In the genomic region with DNA sequence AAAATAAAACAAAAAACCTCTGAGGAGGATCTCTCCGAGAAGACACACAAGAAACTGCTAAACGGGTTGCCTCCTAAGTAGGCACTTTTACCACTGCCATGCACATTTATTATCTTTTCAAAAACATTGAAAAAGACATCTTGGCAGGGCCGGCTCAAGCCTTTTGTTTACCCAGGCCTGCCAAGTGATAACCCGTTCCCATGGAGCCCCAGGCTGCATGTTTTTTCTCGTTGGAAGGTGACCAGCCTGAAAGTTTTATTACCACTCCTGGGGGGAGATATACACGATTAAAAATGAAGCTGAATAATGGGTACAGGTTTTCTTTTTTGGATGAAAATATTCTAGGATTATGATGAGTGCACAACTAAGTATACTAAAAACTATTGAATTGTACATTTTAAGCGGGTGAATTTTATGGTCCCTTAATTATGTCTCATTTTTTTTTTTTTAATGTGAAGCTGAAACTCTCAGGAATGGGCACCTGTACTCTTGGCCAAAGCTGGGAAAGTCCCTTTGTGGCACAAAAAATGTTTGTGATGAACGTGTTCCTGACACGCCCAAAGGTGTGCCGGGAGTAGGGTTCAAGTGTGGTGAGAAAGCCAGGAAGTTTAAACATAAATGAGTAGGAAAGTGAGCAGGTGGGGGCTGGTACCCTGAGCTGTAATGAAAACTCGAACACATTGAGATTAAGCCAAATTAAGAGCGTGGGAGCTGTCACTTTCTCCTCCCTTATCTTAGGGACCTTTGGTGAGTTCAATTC, we compare ENCODE assay signal across 17 cellular contexts. TPM values are rescaled to one million over a fixed set of nuclear protein-coding genes. Genes with fewer than 3 reads are reported as not detected.
DNase-seq lines count a peak whose midpoint lies in the region; ATAC-seq and TF ChIP-seq lines count a peak whose summit lies in the region.
"Had no signal": no experiment of that assay in that cellular context is flagged by ENCODE, and none has a peak within 500 bp of the region (broad histone marks: within the 10 kb centered on the region; RNA-seq: fewer than 3 reads in every experiment).

No MANE protein-coding gene starts in this region.

- H3K27ac Mint-ChIP-seq in Calu3 (ENCODE audit: unreplicated experiment) (peak overlapping the region; percentile 55), neural crest cell (ENCODE audit: unreplicated experiment) (no peak overlapping the region)

- H3K4me1 ChIP-seq in body of pancreas: peaks cover 7% of the 10 kb centered on the region

- H3K27me3 Mint-ChIP-seq in Calu3 (ENCODE audit: unreplicated experiment) (no peaks in the 10 kb centered on the region), neural crest cell (ENCODE audit: low read depth) (peaks cover 30% of the 10 kb centered on the region)

- peaks cover 25% of the 10 kb centered on the region for H3K4me1 Mint-ChIP-seq in Calu3 (ENCODE audit: low read depth, unreplicated experiment)
- H3K4me1 Mint-ChIP-seq in neural crest cell: peaks cover 4% of the 10 kb centered on the region

- DNase-seq in Calu3: peak; percentile 54
- DNase-seq in HuH-7 (ENCODE audit: low spot score): peak; percentile 6
- DNase-seq in body of pancreas: peak; percentile 56 to 71 (median 60)
- DNase-seq in neural crest cell (ENCODE audit: low read depth, low spot score): no peak
- no peak for DNase-seq in hypothalamus (lab: John Stamatoyannopoulos, UW)
- DNase-seq in cardiac septum (ENCODE audit: low spot score): no peak
- DNase-seq in dorsolateral prefrontal cortex: no peak
- DNase-seq: activated CD4-positive, CD25-positive, alpha-beta regulatory T cell treated with anti-CD3 and anti-CD28 coated beads, Interleukin-2, amount 50 U/mL, for 72 hours; activated CD8-positive, alpha-beta memory T cell treated with anti-CD3 and anti-CD28 coated beads for 24 hours; activated naive CD4-positive, alpha-beta T cell treated with Interleukin-2 at 50 U/mL for 16 hours; activated T-cell treated with anti-CD3 and anti-CD28 coated beads, Interleukin-2, amount 50 U/mL, for 4 hours; GM23248; heart right ventricle; NCI-H526 treated with DMSO at 0.1 percent for 48 hours; posterior cingulate gyrus; SHP77 treated with DMSO at 0.1 percent for 48 hours had no signal

- TF ChIP-seq CTCF in Calu3 (IDR thresholded peaks at IDR 0.05; ENCODE audit: unreplicated experiment) (no peak), body of pancreas (IDR thresholded peaks at IDR 0.05) (no peak), neural crest cell (conservative IDR thresholded peaks at IDR 0.05) (no peak), dorsolateral prefrontal cortex (IDR thresholded peaks at IDR 0.05 in 54 of 56, conservative IDR thresholded peaks at IDR 0.05 in 2 of 56; ENCODE audit: low read depth in 1 of 56, partially characterized antibody in 56 of 56) (no peak)

- 7 to 12% methylated on average over 12 of the region's 12 CpGs for WGBS in body of pancreas, 2 donors

- TF ChIP-seq POLR2A in body of pancreas (IDR thresholded peaks at IDR 0.05): no peak

- ATAC-seq in body of pancreas: peak; percentile 77
- ATAC-seq: activated T-cell treated with anti-CD3 and anti-CD28 coated beads, Interleukin-2, amount 50 U/mL, for 4 hours had no signal

- peak overlapping the region; percentile 15 for H3K4me3 Mint-ChIP-seq in Calu3 (ENCODE audit: low read depth, unreplicated experiment)
- H3K4me3 Mint-ChIP-seq in neural crest cell: peak overlapping the region; percentile 34
- H3K4me3 Mint-ChIP-seq: activated T-cell treated with anti-CD3 and anti-CD28 coated beads, Interleukin-2, amount 50 U/mL, for 4 hours had no signal

- intact Hi-C loops in Calu3 (cut with micrococcal nuclease; ENCODE audit: unreplicated experiment) (loop anchor here (5.0 kb wide), 1 partner anchor 211 kb away; no protein-coding TSS in a partner anchor), body of pancreas (cut with DNase I) (no loop called here), cardiac septum (cut with DNase I) (loop anchor here (10.0 kb wide), 1 partner anchor 213 kb away; no protein-coding TSS in a partner anchor), dorsolateral prefrontal cortex (cut with DNase I) (no loop called here)

- H3K4me3 ChIP-seq in body of pancreas (no peak overlapping the region), dorsolateral prefrontal cortex (no peak overlapping the region)
- H3K4me3 ChIP-seq: GM23248, heart right ventricle had no signal

- no peaks in the 10 kb centered on the region for H3K36me3 ChIP-seq in body of pancreas (replicated peaks in 1 of 2; ENCODE audit: insufficient read depth in 1 of 2, low read depth in 2 of 2)
- H3K36me3 ChIP-seq: heart right ventricle had no signal

- H3K36me3 Mint-ChIP-seq in Calu3 (ENCODE audit: insufficient read depth, unreplicated experiment) (peaks cover 12% of the 10 kb centered on the region), neural crest cell (ENCODE audit: low read depth) (no peaks in the 10 kb centered on the region)

- no peaks in the 10 kb centered on the region for H3K9me3 Mint-ChIP-seq in Calu3 (ENCODE audit: low read depth, unreplicated experiment)
- no peaks in the 10 kb centered on the region for H3K9me3 Mint-ChIP-seq in neural crest cell
- H3K9me3 Mint-ChIP-seq: activated T-cell treated with anti-CD3 and anti-CD28 coated beads, Interleukin-2, amount 50 U/mL, for 4 hours had no signal

- no TSS peak for BruUV-seq in Calu3 (replicated peaks; lab: Mats Ljungman, UMichigan)

- CTCF ChIA-PET in Calu3 (lab: Charles Lee): no interaction called here

- no peaks in the 10 kb centered on the region for H3K9me3 ChIP-seq in body of pancreas
- H3K9me3 ChIP-seq: heart right ventricle had no signal

- H3K27me3 ChIP-seq in body of pancreas: no peaks in the 10 kb centered on the region
- peaks cover 0 to 59% (median 9%) of the 10 kb centered on the region in 45 donors for H3K27me3 ChIP-seq in dorsolateral prefrontal cortex

- H3K27ac ChIP-seq in body of pancreas (no peak overlapping the region), dorsolateral prefrontal cortex (no peak overlapping the region)
- H3K27ac ChIP-seq: GM23248, heart right ventricle had no signal

RNA-seq across cellular contexts. Expression of a gene that starts 1.5 kb away (rescaled TPM):
- 2.6 and 4.0 TPM in 2 replicates for total RNA-seq in Calu3 (2022)
- total RNA-seq in body of pancreas: under 1 TPM; under 0.01 to 0.99 TPM
- total RNA-seq in neural crest cell: 6.5 TPM in 2 replicates
- total RNA-seq in cardiac septum: 0.19 TPM
- total RNA-seq in dorsolateral prefrontal cortex: 10 to 100 TPM; 15.7 to 85.7 (median 57.2) TPM
- total RNA-seq: HT1080 had no signal

RNA-seq across cellular contexts. Expression of a gene that starts 23.4 kb away (rescaled TPM):
- 127 and 133 TPM in 2 replicates for total RNA-seq in Calu3 (2022)
- 10 to 100 TPM; 23.4 to 29.1 TPM for total RNA-seq in body of pancreas
- total RNA-seq in neural crest cell: 109 and 119 TPM in 2 replicates
- 75.4 TPM for total RNA-seq in cardiac septum
- 100 to 1,000 TPM in 24 of 120 experiments, 10 to 100 TPM in 96; 35.6 to 115 (median 87.7) TPM for total RNA-seq in dorsolateral prefrontal cortex

Comparison
In these comparisons a context has a peak if more than half of its experiments do, and no peak if none do; other contexts are left out.
1. DNase-seq: peak in Calu3 (single experiment), HuH-7 (single experiment) and body of pancreas (4 of 4); none in neural crest cell (single experiment), hypothalamus (0 of 51), cardiac septum (single experiment) and dorsolateral prefrontal cortex (0 of 10).
2. intact Hi-C loops: an anchor here in Calu3 (5.0 kb wide) and cardiac septum (10.0 kb wide); none called in body of pancreas and dorsolateral prefrontal cortex.